Comparison of ENCODE assay signal across 13 cellular contexts in genomic region chr17:69593716-69594115, GRCh38.
"Had no signal": no experiment of that assay in that cellular context is flagged by ENCODE, and none has a peak within 500 bp of the region (broad histone marks: within the 10 kb centered on the region; RNA-seq: fewer than 3 reads in every experiment).

No MANE protein-coding gene starts in this region.

- H3K36me3 ChIP-seq: gastroesophageal sphincter, left lung, pancreas, thyroid gland had no signal

- H3K9me3 ChIP-seq: gastroesophageal sphincter, left lung, pancreas, thyroid gland had no signal

- H3K4me1 ChIP-seq: gastroesophageal sphincter, left lung had no signal

- DNase-seq: activated CD4-positive, alpha-beta T cell treated with anti-CD3 and anti-CD28 coated beads, Interleukin-2, amount 10 ng/mL, durations not matched to agents 7 days and 5 days; activated CD4-positive, CD25-positive, alpha-beta regulatory T cell; activated CD8-positive, alpha-beta memory T cell treated with anti-CD3 and anti-CD28 coated beads, Interleukin-2, amount 50 U/mL, for 48 hours; activated naive CD8-positive, alpha-beta T cell treated with anti-CD3 and anti-CD28 coated beads, Interleukin-2, amount 10 ng/mL, durations not matched to agents 7 days and 5 days; effector memory CD8-positive, alpha-beta T cell; left lung; naive thymus-derived CD4-positive, alpha-beta T cell; pancreas; stimulated activated CD4-positive, alpha-beta T cell treated with anti-CD3 and anti-CD28 coated beads, Interleukin-15, amount 100 ng/mL, for 24 hours; stimulated activated CD4-positive, alpha-beta T cell treated with anti-CD3 and anti-CD28 coated beads, Interleukin-4, amount 100 ng/mL, for 1 hour; stimulated activated naive B cell treated with anti-CD40 and anti-IgM and Interleukin-4, amounts not matched to agents 10 μg/mL and 1 μg/mL and 100 μg/mL, for 72 hours; thyroid gland had no signal

- ATAC-seq: effector memory CD8-positive, alpha-beta T cell; gastroesophageal sphincter; left lung; naive thymus-derived CD4-positive, alpha-beta T cell; pancreas; stimulated activated naive B cell treated with anti-CD40 and anti-IgM and Interleukin-4, amounts not matched to agents 10 μg/mL and 1 μg/mL and 100 μg/mL, for 72 hours had no signal

- H3K27ac ChIP-seq: gastroesophageal sphincter, left lung, pancreas, thyroid gland had no signal

- H3K4me3 ChIP-seq: gastroesophageal sphincter, left lung, pancreas, thyroid gland had no signal

- H3K27me3 ChIP-seq: gastroesophageal sphincter, left lung, pancreas, thyroid gland had no signal
